Comparison of ENCODE assay signal across 1 cellular context in the genomic region with DNA sequence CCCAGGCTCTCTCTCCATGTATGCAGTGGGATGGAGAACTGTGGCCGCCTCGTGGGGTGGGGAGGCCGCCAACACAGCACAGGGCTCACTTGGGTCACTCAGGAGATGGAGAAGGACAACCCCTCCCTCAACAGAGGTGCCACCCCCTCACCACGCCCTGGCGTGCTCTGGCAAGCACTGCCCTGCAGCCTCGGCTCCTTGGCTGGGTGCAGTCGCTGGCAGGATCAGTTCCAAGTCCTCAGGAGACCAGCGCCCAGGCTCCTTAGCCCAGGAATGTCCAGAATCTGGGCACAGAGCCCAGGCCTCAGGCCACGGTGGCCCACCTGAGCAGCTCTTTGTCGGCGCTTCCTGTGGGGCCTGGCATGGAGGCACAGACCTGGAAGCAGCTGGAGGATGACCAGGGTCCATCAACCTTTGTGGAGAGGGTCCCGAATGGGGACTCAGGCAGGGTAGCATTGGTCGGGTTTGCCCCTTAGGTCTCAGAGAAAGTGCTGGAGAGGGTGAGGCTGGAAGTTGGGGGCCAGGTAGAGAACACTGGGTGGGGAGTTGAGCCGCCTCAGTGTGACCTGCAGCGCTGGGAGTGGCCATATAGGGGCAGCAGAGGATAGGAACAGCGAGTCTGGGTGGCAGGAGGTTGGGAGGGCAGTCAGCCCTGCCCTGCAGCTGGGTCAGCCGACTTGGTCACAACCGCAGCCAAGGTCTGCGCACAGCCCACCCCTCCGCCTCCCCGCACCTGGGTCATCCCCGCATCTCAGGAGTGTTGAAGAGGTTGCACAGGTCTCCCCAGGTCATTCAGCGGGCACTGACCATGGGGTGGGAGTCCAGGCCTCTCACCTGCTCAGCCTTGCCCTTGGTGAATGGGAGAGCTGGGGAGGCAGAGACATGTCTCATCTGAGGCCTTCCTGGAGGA.
TF ChIP-seq lines count a peak whose summit lies in the region.

No MANE protein-coding gene starts in this region.

TF ChIP-seq in SK-N-SH treated with all-trans-retinoic acid at 6 μM for 48 hours, 23 proteins besides CTCF, POLR2A, EP300 and RAD21 (continued from another document):
- TF ChIP-seq, protein P1, sequence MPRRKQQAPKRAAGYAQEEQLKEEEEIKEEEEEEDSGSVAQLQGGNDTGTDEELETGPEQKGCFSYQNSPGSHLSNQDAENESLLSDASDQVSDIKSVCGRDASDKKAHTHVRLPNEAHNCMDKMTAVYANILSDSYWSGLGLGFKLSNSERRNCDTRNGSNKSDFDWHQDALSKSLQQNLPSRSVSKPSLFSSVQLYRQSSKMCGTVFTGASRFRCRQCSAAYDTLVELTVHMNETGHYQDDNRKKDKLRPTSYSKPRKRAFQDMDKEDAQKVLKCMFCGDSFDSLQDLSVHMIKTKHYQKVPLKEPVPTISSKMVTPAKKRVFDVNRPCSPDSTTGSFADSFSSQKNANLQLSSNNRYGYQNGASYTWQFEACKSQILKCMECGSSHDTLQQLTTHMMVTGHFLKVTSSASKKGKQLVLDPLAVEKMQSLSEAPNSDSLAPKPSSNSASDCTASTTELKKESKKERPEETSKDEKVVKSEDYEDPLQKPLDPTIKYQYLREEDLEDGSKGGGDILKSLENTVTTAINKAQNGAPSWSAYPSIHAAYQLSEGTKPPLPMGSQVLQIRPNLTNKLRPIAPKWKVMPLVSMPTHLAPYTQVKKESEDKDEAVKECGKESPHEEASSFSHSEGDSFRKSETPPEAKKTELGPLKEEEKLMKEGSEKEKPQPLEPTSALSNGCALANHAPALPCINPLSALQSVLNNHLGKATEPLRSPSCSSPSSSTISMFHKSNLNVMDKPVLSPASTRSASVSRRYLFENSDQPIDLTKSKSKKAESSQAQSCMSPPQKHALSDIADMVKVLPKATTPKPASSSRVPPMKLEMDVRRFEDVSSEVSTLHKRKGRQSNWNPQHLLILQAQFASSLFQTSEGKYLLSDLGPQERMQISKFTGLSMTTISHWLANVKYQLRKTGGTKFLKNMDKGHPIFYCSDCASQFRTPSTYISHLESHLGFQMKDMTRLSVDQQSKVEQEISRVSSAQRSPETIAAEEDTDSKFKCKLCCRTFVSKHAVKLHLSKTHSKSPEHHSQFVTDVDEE (CRISPR knock-in tag; IDR thresholded peaks at IDR 0.05): no peak
